ENCODE assay signal across 24 cellular contexts in the genomic region with DNA sequence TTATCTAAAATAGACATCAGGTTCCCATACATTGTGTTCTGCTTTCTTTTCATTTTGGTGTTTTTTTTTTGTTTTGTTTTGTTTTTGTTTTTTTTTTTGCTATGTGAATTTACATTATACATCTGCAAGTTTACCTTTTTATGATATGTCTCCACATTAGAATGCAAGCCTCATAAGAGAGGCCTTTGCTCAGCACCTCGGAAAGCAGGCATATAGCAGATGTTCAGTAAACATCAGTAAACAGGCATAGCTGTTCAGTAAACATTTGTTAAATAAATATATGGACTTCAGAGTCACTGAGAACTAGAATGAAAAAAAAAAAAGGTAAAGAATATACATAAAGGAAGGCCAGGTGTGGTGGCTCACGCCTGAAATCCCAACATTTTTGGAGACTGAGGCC.
"Had no signal": no experiment of that assay in that cellular context is flagged by ENCODE, and none has a peak within 500 bp of the region (broad histone marks: within the 10 kb centered on the region; RNA-seq: fewer than 3 reads in every experiment).

No MANE protein-coding gene starts in this region.

- H3K4me1 ChIP-seq: stomach, suprapubic skin, testis, thyroid gland, tibial artery, tibial nerve, transverse colon, upper lobe of left lung, upper lobe of right lung, uterus, vagina had no signal

- DNase-seq: stimulated activated CD4-positive, alpha-beta T cell treated with anti-CD3 and anti-CD28 coated beads, Interleukin-2, amount 100 ng/mL, for 48 hours; stimulated activated CD4-positive, alpha-beta T cell treated with anti-CD3 and anti-CD28 coated beads, Interleukin-4, amount 100 ng/mL, for 1 hour; stimulated activated CD4-positive, alpha-beta T cell treated with anti-CD3 and anti-CD28 coated beads, Interleukin-4, amount 100 ng/mL, for 24 hours; stimulated activated CD4-positive, alpha-beta T cell treated with anti-CD3 and anti-CD28 coated beads, Interleukin-4, amount 100 ng/mL, for 4 hours; stimulated activated CD8-positive, alpha-beta memory T cell treated with anti-CD3 and anti-CD28 coated beads, Interleukin-4, amount 100 ng/mL, for 48 hours; stimulated activated naive B cell treated with anti-CD40 and anti-IgM and Interleukin-4, amounts not matched to agents 10 μg/mL and 1 μg/mL and 100 μg/mL, for 72 hours; stimulated activated naive CD4-positive, alpha-beta T cell; stimulated activated naive CD4-positive, alpha-beta T cell treated with Interleukin-2 at 50 U/mL for 16 hours; stimulated activated naive CD8-positive, alpha-beta T cell treated with anti-CD3 and anti-CD28 coated beads, Interleukin-15, amount 100 ng/mL, for 72 hours; stimulated activated naive CD8-positive, alpha-beta T cell treated with anti-CD3 and anti-CD28 coated beads, Interleukin-15, Interleukin-2, amounts not matched to agents 100 U/mL and 50 U/mL, for 24 hours; stomach; substantia nigra; testis; thyroid gland; tibial artery; transverse colon; trophoblast cell; upper lobe of left lung; upper lobe of right lung; uterus had no signal

- H3K9me3 ChIP-seq: stomach, suprapubic skin, testis, thoracic aorta, thyroid gland, tibial artery, tibial nerve, transverse colon, upper lobe of left lung, upper lobe of right lung, uterus, vagina had no signal

- H3K36me3 ChIP-seq: stomach, suprapubic skin, thoracic aorta, thyroid gland, tibial artery, tibial nerve, transverse colon, upper lobe of left lung, upper lobe of right lung, uterus, vagina had no signal

- H3K27ac ChIP-seq: stomach, suprapubic skin, testis, thoracic aorta, thyroid gland, tibial artery, tibial nerve, transverse colon, upper lobe of left lung, upper lobe of right lung, uterus, vagina had no signal

- H3K4me3 ChIP-seq: stomach, suprapubic skin, testis, thoracic aorta, thyroid gland, tibial artery, tibial nerve, transverse colon, upper lobe of left lung, upper lobe of right lung, uterus, vagina had no signal
